In genomic region chr20:2282181-2282580, GRCh38 we compare ENCODE assay signal across 17 cellular contexts. TPM values are rescaled to one million over a fixed set of nuclear protein-coding genes. Genes with fewer than 3 reads are reported as not detected.
DNase-seq lines count a peak whose midpoint lies in the region; ATAC-seq and TF ChIP-seq lines count a peak whose summit lies in the region.
"Had no signal": no experiment of that assay in that cellular context is flagged by ENCODE, and none has a peak within 500 bp of the region (broad histone marks: within the 10 kb centered on the region; RNA-seq: fewer than 3 reads in every experiment).

No MANE protein-coding gene starts in this region.

- H4K20me1 ChIP-seq in IMR-90 (ENCODE audit: insufficient read depth, low read length): no peaks in the 10 kb centered on the region
- H4K20me1 ChIP-seq: BLaER1 had no signal

- WGBS in IMR-90 (ENCODE audit: extremely low coverage in 2 of 2, insufficient read length in 1 of 2), 2 experiments: no CpG with 5 or more reads among the region's 5 CpGs
- no CpG with 5 or more reads among the region's 5 CpGs for WGBS in trophoblast cell (ENCODE audit: extremely low coverage, insufficient coverage, insufficient read length)

- H3K36me3 ChIP-seq in IMR-90 (ENCODE audit: control insufficient read depth, insufficient read depth, low read length): no peaks in the 10 kb centered on the region
- no peaks in the 10 kb centered on the region for H3K36me3 ChIP-seq in trophoblast cell (ENCODE audit: control insufficient read depth in 1 of 2, insufficient read depth in 2 of 2, low read length in 2 of 2)
- H3K36me3 ChIP-seq: BLaER1 had no signal

- H3K27ac Mint-ChIP-seq in mesothelial cell of epicardium: peak overlapping the region; percentile 53
- H3K27ac Mint-ChIP-seq: CD8-positive, alpha-beta memory T cell had no signal

- dilution Hi-C loops in IMR-90 (cut with HindIII; ENCODE audit: low sequenced_read_pairs, unreplicated experiment): no loop called here

- no peak for ATAC-seq in IMR-90 (ENCODE audit: low read depth)
- ATAC-seq in GM21526 (IDR thresholded peaks at IDR 0.05; ENCODE audit: low FRiP score, unreplicated experiment): no peak

- H3K23ac ChIP-seq in IMR-90 (ENCODE audit: low read depth, low read length) (no peak overlapping the region), trophoblast cell (ENCODE audit: low read length) (peak overlapping the region; percentile 7)

- H3K4me1 ChIP-seq in IMR-90 (ENCODE audit: control insufficient read depth, insufficient read depth, low read length) (no peaks in the 10 kb centered on the region), trophoblast cell (ENCODE audit: control insufficient read depth in 1 of 2, insufficient read depth in 2 of 2, low read length in 2 of 2) (peaks cover 7 to 10% of the 10 kb centered on the region in 2 experiments)
- H3K4me1 ChIP-seq: BLaER1 had no signal

- H2AK5ac ChIP-seq in IMR-90 (ENCODE audit: low read depth, low read length) (no peak overlapping the region), trophoblast cell (ENCODE audit: low read length) (no peak overlapping the region)

- H4K91ac ChIP-seq in IMR-90 (ENCODE audit: insufficient read depth, low read depth, low read length) (no peak overlapping the region), trophoblast cell (ENCODE audit: low read depth, low read length) (no peak overlapping the region)

- no TSS peak for BruUV-seq in IMR-90 (replicated peaks; lab: Mats Ljungman, UMichigan)

- no peak overlapping the region for H3K18ac ChIP-seq in IMR-90 (ENCODE audit: low read depth, low read length)
- no peak overlapping the region for H3K18ac ChIP-seq in trophoblast cell (ENCODE audit: low read length)

- H4K12ac ChIP-seq in trophoblast cell (ENCODE audit: low read depth, low read length): no peak overlapping the region

- no peak overlapping the region for H4K5ac ChIP-seq in IMR-90 (ENCODE audit: low read depth, low read length)

- H3K27ac ChIP-seq in IMR-90 (ENCODE audit: insufficient read depth, low read length) (no peak overlapping the region), trophoblast cell (ENCODE audit: low read depth, low read length) (no peak overlapping the region), dorsolateral prefrontal cortex (peak overlapping the region in 1 of 59 donors; percentile 29)
- H3K27ac ChIP-seq: BLaER1, GM23248, HL-60 had no signal

- H3K14ac ChIP-seq in IMR-90 (replicated peaks; ENCODE audit: low read depth, low read length) (no peak overlapping the region), trophoblast cell (ENCODE audit: low read length) (no peak overlapping the region)

- no peak overlapping the region for H3K4me3 ChIP-seq in IMR-90 (ENCODE audit: insufficient read depth, low read depth, low read length)
- H3K4me3 ChIP-seq in epithelial cell of esophagus (ENCODE audit: low read length): no peak overlapping the region
- no peak overlapping the region for H3K4me3 ChIP-seq in trophoblast cell (ENCODE audit: low read depth, low read length)
- H3K4me3 ChIP-seq in dorsolateral prefrontal cortex: no peak overlapping the region
- H3K4me3 ChIP-seq: BLaER1, GM23248 had no signal

- H2BK15ac ChIP-seq in IMR-90 (ENCODE audit: low read depth, low read length): no peak overlapping the region

- in situ Hi-C loops in IMR-90 (cut with MboI; ENCODE audit: low sequenced_read_pairs): no loop called here

- H3K4ac ChIP-seq in IMR-90 (ENCODE audit: low read depth, low read length) (no peak overlapping the region), trophoblast cell (ENCODE audit: low read depth, low read length) (no peak overlapping the region)

- no peak overlapping the region for H2AK9ac ChIP-seq in IMR-90 (replicated peaks; ENCODE audit: low read depth, low read length, poor library complexity)

- no peak overlapping the region for H2BK5ac ChIP-seq in IMR-90 (ENCODE audit: low read depth, low read length, poor library complexity, severe bottlenecking)
- H2BK5ac ChIP-seq in trophoblast cell (ENCODE audit: low read depth, low read length, poor library complexity): no peak overlapping the region

- no peak overlapping the region for H2BK120ac ChIP-seq in IMR-90 (ENCODE audit: low read depth, low read length)
- no peak overlapping the region for H2BK120ac ChIP-seq in trophoblast cell (ENCODE audit: insufficient read depth, low read length, poor library complexity)

- H3K4me1 Mint-ChIP-seq in mesothelial cell of epicardium: peaks cover 26% of the 10 kb centered on the region
- H3K4me1 Mint-ChIP-seq: CD8-positive, alpha-beta memory T cell had no signal

- peaks cover 3% of the 10 kb centered on the region for H3K27me3 Mint-ChIP-seq in mesothelial cell of epicardium (ENCODE audit: low read depth)

- POLR2A ChIA-PET in IMR-90 (lab: Charles Lee; ENCODE audit: unreplicated experiment): no interaction called here

- TF ChIP-seq RAD21 in IMR-90 (IDR thresholded peaks at IDR 0.05; ENCODE audit: low read length): no peak

- no peak overlapping the region for H3K4me3 Mint-ChIP-seq in mesothelial cell of epicardium
- H3K4me3 Mint-ChIP-seq: CD8-positive, alpha-beta memory T cell had no signal

- H3K4me2 ChIP-seq in IMR-90 (ENCODE audit: low read depth, low read length): no peak overlapping the region
- no peak overlapping the region for H3K4me2 ChIP-seq in trophoblast cell (ENCODE audit: low read length)
- H3K4me2 ChIP-seq: BLaER1 had no signal

- CTCF ChIA-PET in IMR-90 (lab: Yijun Ruan, JAX): no interaction called here

- H3K36me3 Mint-ChIP-seq in mesothelial cell of epicardium: no peaks in the 10 kb centered on the region

- no peak overlapping the region for H4K8ac ChIP-seq in IMR-90 (ENCODE audit: low read depth in 2 of 2, low read length in 2 of 2)
- no peak overlapping the region for H4K8ac ChIP-seq in trophoblast cell (ENCODE audit: low read depth, low read length)

- H3K9me3 Mint-ChIP-seq in mesothelial cell of epicardium: peaks cover 5% of the 10 kb centered on the region

- H2BK12ac ChIP-seq in trophoblast cell (ENCODE audit: low read length): no peak overlapping the region

- no peak overlapping the region for H3K9ac ChIP-seq in IMR-90 (ENCODE audit: low read depth, low read length)
- H3K9ac ChIP-seq in trophoblast cell (ENCODE audit: low read length): no peak overlapping the region
- H3K9ac ChIP-seq: BLaER1, GM23248 had no signal

- no peak for TF ChIP-seq POLR2A in IMR-90 (IDR thresholded peaks at IDR 0.05; ENCODE audit: low read depth, low read length)

- H3K27me3 ChIP-seq in IMR-90 (ENCODE audit: control insufficient read depth, insufficient read depth, low read length): peaks cover 2% of the 10 kb centered on the region; the same call in 1 of the 2 replicates
- H3K27me3 ChIP-seq in trophoblast cell (ENCODE audit: insufficient read depth, low read length): no peaks in the 10 kb centered on the region
- no peaks in the 10 kb centered on the region for H3K27me3 ChIP-seq in dorsolateral prefrontal cortex
- H3K27me3 ChIP-seq: BLaER1 had no signal

- no peak for DNase-seq in IMR-90
- DNase-seq in epithelial cell of esophagus (ENCODE audit: low read depth): peak; percentile 31
- DNase-seq in mesothelial cell of epicardium (ENCODE audit: low spot score in 2 of 2, unreplicated experiment in 2 of 2): no peak
- no peak for DNase-seq in trophoblast cell
- no peak for DNase-seq in dorsolateral prefrontal cortex
- DNase-seq in NCI-H69 (lab: John Stamatoyannopoulos, UW): no peak
- DNase-seq: 8988T; AML-193; Caco-2; CD8-positive, alpha-beta memory T cell; DND-41; GDM1; GM23248; H7 had no signal

- intact Hi-C loops in IMR-90 (cut with micrococcal nuclease) (no loop called here), dorsolateral prefrontal cortex (cut with DNase I) (loop anchor here in 1 of 2 donors (10.0 kb wide), 1 partner anchor 57 kb away; no protein-coding TSS in a partner anchor)

- no peaks in the 10 kb centered on the region for H3K9me1 ChIP-seq in IMR-90 (ENCODE audit: insufficient read depth, low read length)

- H2BK20ac ChIP-seq in IMR-90 (ENCODE audit: low read depth, low read length): no peak overlapping the region

- H3K79me2 ChIP-seq in trophoblast cell (ENCODE audit: control insufficient read depth, insufficient read depth, low read length, poor library complexity): no peaks in the 10 kb centered on the region

- H2AFZ ChIP-seq in IMR-90 (replicated peaks; ENCODE audit: low read length, poor library complexity): peak overlapping the region; percentile 21
- no peak overlapping the region for H2AFZ ChIP-seq in trophoblast cell (ENCODE audit: insufficient read depth, low read length, poor library complexity)
- H2AFZ ChIP-seq: GM23248 had no signal

- TF ChIP-seq CTCF in IMR-90 (conservative IDR thresholded peaks at IDR 0.05; ENCODE audit: low read depth, low read length) (no peak), epithelial cell of esophagus (IDR thresholded peaks at IDR 0.05; ENCODE audit: insufficient read depth, low read depth, low read length, missing control alignments) (no peak), mesothelial cell of epicardium (IDR thresholded peaks at IDR 0.05; ENCODE audit: unreplicated experiment) (no peak), dorsolateral prefrontal cortex (IDR thresholded peaks at IDR 0.05 in 54 of 56, conservative IDR thresholded peaks at IDR 0.05 in 2 of 56; ENCODE audit: low read depth in 1 of 56, partially characterized antibody in 56 of 56) (no peak)

- H3K79me1 ChIP-seq in IMR-90 (ENCODE audit: low read depth in 1 of 2, low read length in 2 of 2) (no peaks in the 10 kb centered on the region), trophoblast cell (ENCODE audit: low read length) (no peaks in the 10 kb centered on the region)

- H3K9me3 ChIP-seq in IMR-90 (ENCODE audit: control insufficient read depth, insufficient read depth, low read length): no peaks in the 10 kb centered on the region
- peaks cover 3% of the 10 kb centered on the region for H3K9me3 ChIP-seq in trophoblast cell (ENCODE audit: insufficient read depth, low read depth, low read length)
- H3K9me3 ChIP-seq: BLaER1 had no signal

- no peak overlapping the region for H3K56ac ChIP-seq in IMR-90 (ENCODE audit: extremely low read depth, insufficient read depth, low read length)

TF ChIP-seq in IMR-90, 13 proteins besides CTCF, POLR2A, EP300 and RAD21 (continues in another document):
- no peak for TF ChIP-seq NFE2L2 (IDR thresholded peaks at IDR 0.05; ENCODE audit: low read depth, low read length)

RNA-seq across cellular contexts. Expression of gene TGM3, which starts 13.6 kb away (rescaled TPM):
- not detected in 2 replicates for total RNA-seq in IMR-90 (2012; rRNA removed)
- polyA plus RNA-seq in IMR-90 (2012; rRNA removed): not detected in 2 replicates
- not detected in 2 replicates for polyA plus RNA-seq in IMR-90 (2012; cell fraction: cytosol; rRNA removed)
- polyA plus RNA-seq in IMR-90 (2012; cell fraction: nucleus; rRNA removed; ENCODE audit: low replicate concordance): not detected in 2 replicates
- total RNA-seq in mesothelial cell of epicardium: 0.11 to 0.24 TPM (median 0.13 TPM) in 3 replicates
- polyA plus RNA-seq in trophoblast cell (2013): 0.01 and 0.03 TPM in 2 replicates
- 1 to 10 TPM in 9 of 120 experiments, under 1 TPM in 64, not detected in 47; 0.14 to 2.7 (median 0.36) TPM for total RNA-seq in dorsolateral prefrontal cortex
- total RNA-seq: CD8-positive, alpha-beta memory T cell had no signal
- polyA plus RNA-seq: CD8-positive, alpha-beta memory T cell had no signal
